In genomic region chr4:16206848-16207247, GRCh38 we compare ENCODE assay signal across 17 cellular contexts. TPM values are rescaled to one million over a fixed set of nuclear protein-coding genes. Genes with fewer than 3 reads are reported as not detected.
DNase-seq lines count a peak whose midpoint lies in the region; ATAC-seq and TF ChIP-seq lines count a peak whose summit lies in the region.
"Had no signal": no experiment of that assay in that cellular context is flagged by ENCODE, and none has a peak within 500 bp of the region (broad histone marks: within the 10 kb centered on the region; RNA-seq: fewer than 3 reads in every experiment).

No MANE protein-coding gene starts in this region.

- H3K36me3 Mint-ChIP-seq in T-helper 2 cell treated with Interferon-gamma antibody and Interleukin-4, amounts not matched to agents 5 μg/mL and 100 μg/mL, for 36 hours (ENCODE audit: low read depth), result peaks cover 6% of the 10 kb centered on the region
- peaks cover 18 to 23% of the 10 kb centered on the region in 2 donors for H3K36me3 Mint-ChIP-seq in naive B cell

- no peak for ATAC-seq in naive B cell (ENCODE audit: low read depth in 2 of 2)
- no peak for ATAC-seq in GM18520 (IDR thresholded peaks at IDR 0.05; ENCODE audit: unreplicated experiment)
- no peak for ATAC-seq in GM21526 (IDR thresholded peaks at IDR 0.05; ENCODE audit: low FRiP score, unreplicated experiment)

- no peaks in the 10 kb centered on the region for H3K9me3 Mint-ChIP-seq in T-helper 2 cell treated with Interferon-gamma antibody and Interleukin-4, amounts not matched to agents 5 μg/mL and 100 μg/mL, for 36 hours
- H3K9me3 Mint-ChIP-seq in naive B cell, result no peaks in the 10 kb centered on the region

- H3K4me3 ChIP-seq in AG10803 (ENCODE audit: low read length), result no peak overlapping the region
- H3K4me3 ChIP-seq: heart left ventricle, thyroid gland had no signal

- TF ChIP-seq CTCF in AG10803 (conservative IDR thresholded peaks at IDR 0.05; ENCODE audit: low read length), result no peak

- no peaks in the 10 kb centered on the region for H3K27me3 Mint-ChIP-seq in T-helper 2 cell treated with Interferon-gamma antibody and Interleukin-4, amounts not matched to agents 5 μg/mL and 100 μg/mL, for 36 hours (ENCODE audit: low read depth)
- no peaks in the 10 kb centered on the region for H3K27me3 Mint-ChIP-seq in naive B cell

- H3K4me1 Mint-ChIP-seq in T-helper 2 cell treated with Interferon-gamma antibody and Interleukin-4, amounts not matched to agents 5 μg/mL and 100 μg/mL, for 36 hours (ENCODE audit: low read depth), result peaks cover 27% of the 10 kb centered on the region
- peaks cover 48 to 68% (median 51%) of the 10 kb centered on the region in 3 donors for H3K4me1 Mint-ChIP-seq in naive B cell

- peak overlapping the region; percentile 23 for H3K27ac Mint-ChIP-seq in T-helper 2 cell treated with Interferon-gamma antibody and Interleukin-4, amounts not matched to agents 5 μg/mL and 100 μg/mL, for 36 hours
- peak overlapping the region in 4 of 6 donors; percentile 37 to 91 (median 52) for H3K27ac Mint-ChIP-seq in naive B cell

- no peak overlapping the region for H3K4me3 Mint-ChIP-seq in T-helper 2 cell treated with Interferon-gamma antibody and Interleukin-4, amounts not matched to agents 5 μg/mL and 100 μg/mL, for 36 hours
- H3K4me3 Mint-ChIP-seq in naive B cell, result peak overlapping the region in 2 of 8 donors; percentile 11 to 42

- DNase-seq in AG10803 (ENCODE audit: low read depth), result peak; percentile 42
- peak; percentile 39 for DNase-seq in GDM1 (lab: John Stamatoyannopoulos, UW)
- DNase-seq in T-helper 2 cell treated with Interferon-gamma antibody and Interleukin-4, amounts not matched to agents 5 μg/mL and 100 μg/mL, for 36 hours (ENCODE audit: low spot score), result no peak
- no peak for DNase-seq in naive B cell
- no peak for DNase-seq in NCI-H1048 (lab: John Stamatoyannopoulos, UW)
- no peak for DNase-seq in activated CD4-positive, alpha-beta T cell treated with anti-CD3 and anti-CD28 coated beads, Interleukin-2, amount 50 U/mL, for 4 hours
- DNase-seq: activated naive CD4-positive, alpha-beta T cell; C1 segment of cervical spinal cord; heart left ventricle; NCI-H2107; NCI-H748 treated with DMSO at 0.1 percent for 48 hours; nucleus accumbens; stimulated activated CD4-positive, alpha-beta T cell treated with anti-CD3 and anti-CD28 coated beads, Interleukin-2, amount 100 ng/mL, for 48 hours; thyroid gland; WERI-Rb-1 had no signal

RNA-seq across cellular contexts. Expression of gene TAPT1, which starts 19.4 kb away (rescaled TPM):
- polyA plus RNA-seq in naive B cell (ENCODE audit: low read depth in 6 of 6), result 100 to 1,000 TPM; 119 to 235 (median 190) TPM

Comparison
In these comparisons a context has a peak if more than half of its experiments do, and no peak if none do; other contexts are left out.
1. DNase-seq: peak in AG10803 (single experiment) and GDM1 (single experiment); none in T-helper 2 cell treated with Interferon-gamma antibody and Interleukin-4, amounts not matched to agents 5 μg/mL and 100 μg/mL, for 36 hours (single experiment), naive B cell (single experiment), NCI-H1048 (single experiment) and activated CD4-positive, alpha-beta T cell treated with anti-CD3 and anti-CD28 coated beads, Interleukin-2, amount 50 U/mL, for 4 hours (0 of 2).